ENCODE assay signal across 14 cellular contexts in the genomic region with DNA sequence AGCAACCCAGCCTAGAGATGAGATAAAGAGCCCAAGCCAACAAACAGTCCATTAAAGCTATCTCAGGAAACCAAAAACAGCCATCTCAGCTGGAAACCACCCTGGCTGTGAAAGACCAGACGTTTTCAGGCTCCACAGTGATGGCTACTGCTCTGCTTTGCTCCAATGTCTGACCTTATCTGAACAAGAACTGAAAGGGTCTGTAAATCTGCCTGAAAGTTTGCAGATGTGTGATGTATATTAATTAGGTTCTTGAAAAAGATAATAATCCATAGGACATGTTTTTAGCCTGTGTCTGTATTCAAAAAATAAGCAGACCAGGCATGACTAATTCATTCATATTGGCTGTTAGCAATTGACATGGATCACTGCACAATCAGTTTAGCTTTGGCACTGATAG.
A peak's percentile ranks its signal among the peaks of the same experiment; 100 is the strongest.
DNase-seq lines count a peak whose midpoint lies in the region; ATAC-seq and TF ChIP-seq lines count a peak whose summit lies in the region.
"Had no signal": no experiment of that assay in that cellular context is flagged by ENCODE, and none has a peak within 500 bp of the region (broad histone marks: within the 10 kb centered on the region; RNA-seq: fewer than 3 reads in every experiment).

No MANE protein-coding gene starts in this region.

- intact Hi-C loops in sigmoid colon (cut with DNase I): no loop called here

- no peak overlapping the region for H2BK15ac ChIP-seq in mesendoderm (replicated peaks; ENCODE audit: low read depth)

- no peak overlapping the region for H3K23ac ChIP-seq in mesendoderm (ENCODE audit: low read length)

- no peak overlapping the region for H3K4me3 ChIP-seq in mesendoderm (ENCODE audit: low read length)
- H3K4me3 ChIP-seq in sigmoid colon: no peak overlapping the region
- H3K4me3 ChIP-seq: MG63 had no signal

- no peak for TF ChIP-seq CTCF in sigmoid colon (IDR thresholded peaks at IDR 0.05)

- no peaks in the 10 kb centered on the region for H3K27me3 ChIP-seq in mesendoderm (ENCODE audit: insufficient read depth, low read length, poor library complexity)
- H3K27me3 ChIP-seq in sigmoid colon: no peaks in the 10 kb centered on the region
- H3K27me3 ChIP-seq: MG63 had no signal

- no peak overlapping the region for H4K8ac ChIP-seq in mesendoderm (ENCODE audit: low read depth, low read length)

- no peak overlapping the region for H3K56ac ChIP-seq in mesendoderm (ENCODE audit: low read length)

- H3K4me2 ChIP-seq in mesendoderm (ENCODE audit: low read length): no peak overlapping the region

- no peak overlapping the region for H2AK5ac ChIP-seq in mesendoderm (ENCODE audit: low read length)

- TF ChIP-seq POLR2A in sigmoid colon (IDR thresholded peaks at IDR 0.05): no peak

- H3K27ac ChIP-seq in mesendoderm (ENCODE audit: low read depth, low read length) (peak overlapping the region; percentile 22), sigmoid colon (no peak overlapping the region)

- no peak overlapping the region for H2BK5ac ChIP-seq in mesendoderm (ENCODE audit: low read length)

- no peaks in the 10 kb centered on the region for H3K36me3 ChIP-seq in mesendoderm (ENCODE audit: control insufficient read depth, insufficient read depth, low read length)
- no peaks in the 10 kb centered on the region for H3K36me3 ChIP-seq in sigmoid colon
- H3K36me3 ChIP-seq: MG63 had no signal

- peak overlapping the region; percentile 39 for H3K18ac ChIP-seq in mesendoderm (ENCODE audit: low read length)

- peak; percentile 20 for DNase-seq in ELF-1 (ENCODE audit: low read depth, low spot score)
- DNase-seq in NCI-H446 treated with DMSO at 0.1 percent for 48 hours (lab: John Stamatoyannopoulos, UW): peak; percentile 91
- peak; percentile 8 for DNase-seq in astrocyte of the hippocampus (ENCODE audit: low read depth, low spot score)
- DNase-seq in mesendoderm: peak; percentile 86
- DNase-seq in nucleus accumbens (lab: John Stamatoyannopoulos, UW): no peak
- DNase-seq in sigmoid colon: no peak
- DNase-seq: ACHN; CD4-positive, alpha-beta memory T cell; MG63; NCI-H1092 treated with DMSO at 0.1 percent for 48 hours; NCI-H1930; NCI-H526 treated with DMSO at 0.1 percent for 48 hours had no signal

- no peak overlapping the region for H4K5ac ChIP-seq in mesendoderm (ENCODE audit: low read length)

- H3K79me1 ChIP-seq in mesendoderm (ENCODE audit: low read length): no peaks in the 10 kb centered on the region

- no peak overlapping the region for H3K4ac ChIP-seq in mesendoderm (ENCODE audit: low read depth, low read length)

- WGBS in mesendoderm (ENCODE audit: extremely low coverage, insufficient coverage, low lambda C conversion rate): no CpG with 5 or more reads among the region's 1 CpG
- 10 to 42% methylated on average over 1 of the region's 1 CpG for WGBS in sigmoid colon, 2 donors

- no peak for ATAC-seq in GM21515 (IDR thresholded peaks at IDR 0.05; ENCODE audit: unreplicated experiment)
- ATAC-seq: Right ventricle myocardium inferior had no signal

- H3K9me3 ChIP-seq in sigmoid colon: no peaks in the 10 kb centered on the region
- H3K9me3 ChIP-seq: MG63 had no signal

- H3K9ac ChIP-seq in mesendoderm (ENCODE audit: low read length): no peak overlapping the region

- TF ChIP-seq EP300 in sigmoid colon (IDR thresholded peaks at IDR 0.05): no peak

- peaks cover 2% of the 10 kb centered on the region for H3K4me1 ChIP-seq in mesendoderm (ENCODE audit: control insufficient read depth, low read depth, low read length)
- peaks cover 0 to 59% (median 25%) of the 10 kb centered on the region in 4 donors for H3K4me1 ChIP-seq in sigmoid colon

- H2BK120ac ChIP-seq in mesendoderm (ENCODE audit: low read depth, low read length): no peak overlapping the region

- H3K79me2 ChIP-seq in mesendoderm (ENCODE audit: control insufficient read depth, insufficient read depth, low read length): no peaks in the 10 kb centered on the region

Comparison
In these comparisons a context has a peak if more than half of its experiments do, and no peak if none do; other contexts are left out.
1. DNase-seq: peak in ELF-1 (single experiment), NCI-H446 treated with DMSO at 0.1 percent for 48 hours (single experiment), astrocyte of the hippocampus (single experiment) and mesendoderm (single experiment); none in nucleus accumbens (0 of 56) and sigmoid colon (single experiment).